In genomic region chr13:30978981-30979956, GRCh38 we compare ENCODE assay signal across 9 cellular contexts. TPM values are rescaled to one million over a fixed set of nuclear protein-coding genes. Genes with fewer than 3 reads are reported as not detected.
DNase-seq lines count a peak whose midpoint lies in the region; ATAC-seq and TF ChIP-seq lines count a peak whose summit lies in the region.
"Had no signal": no experiment of that assay in that cellular context is flagged by ENCODE, and none has a peak within 500 bp of the region (broad histone marks: within the 10 kb centered on the region; RNA-seq: fewer than 3 reads in every experiment).

No MANE protein-coding gene starts in this region.

- 72% methylated on average over 15 of the region's 15 CpGs for WGBS in prostate gland

- no peaks in the 10 kb centered on the region for H3K4me1 Mint-ChIP-seq in activated CD4-positive, alpha-beta T cell treated with anti-CD3 and anti-CD28 coated beads, Interleukin-2, amount 10 ng/mL, durations not matched to agents 7 days and 5 days

- H3K4me1 ChIP-seq in parathyroid adenoma = no peaks in the 10 kb centered on the region
- H3K4me1 ChIP-seq in prostate gland (replicated peaks) = no peaks in the 10 kb centered on the region

- H3K79me2 ChIP-seq in parathyroid adenoma = no peaks in the 10 kb centered on the region

- CTCF ChIA-PET in activated CD4-positive, alpha-beta T cell treated with anti-CD3 and anti-CD28 coated beads, Interleukin-2, amount 10 ng/mL, durations not matched to agents 7 days and 5 days (lab: Charles Lee) = interaction anchor here (0.7 to 2.1 kb wide), 7 partner anchors 13 to 74 kb away, joined by 3 to 7 read pairs (median 4); no protein-coding TSS in a partner anchor

- POLR2A ChIA-PET in activated CD4-positive, alpha-beta T cell treated with anti-CD3 and anti-CD28 coated beads, Interleukin-2, amount 10 ng/mL, durations not matched to agents 7 days and 5 days (lab: Charles Lee) = interaction anchor here (1.2 kb wide), 1 partner anchor 65 kb away, joined by 3 read pairs; no protein-coding TSS in a partner anchor

- no peaks in the 10 kb centered on the region for H3K9me3 Mint-ChIP-seq in activated CD4-positive, alpha-beta T cell treated with anti-CD3 and anti-CD28 coated beads, Interleukin-2, amount 10 ng/mL, durations not matched to agents 7 days and 5 days

- DNase-seq in HT-29 (ENCODE audit: low spot score) (peak; percentile 76), epithelial cell of esophagus (ENCODE audit: low read depth) (peak; percentile 29), prostate gland (ENCODE audit: low spot score) (no peak)
- peak; percentile 48 for DNase-seq in activated CD4-positive, alpha-beta T cell treated with anti-CD3 and anti-CD28 coated beads, Interleukin-2, amount 10 ng/mL, durations not matched to agents 7 days and 5 days

- no peak overlapping the region for H3K4me3 ChIP-seq in epithelial cell of esophagus (ENCODE audit: low read length)
- no peak overlapping the region for H3K4me3 ChIP-seq in parathyroid adenoma (ENCODE audit: low read depth, low read length)
- no peak overlapping the region for H3K4me3 ChIP-seq in prostate gland

- H3K27ac ChIP-seq in C4-2B (no peak overlapping the region), parathyroid adenoma (no peak overlapping the region), prostate gland (no peak overlapping the region)
- H3K27ac ChIP-seq: epithelial cell of prostate had no signal

- no peak overlapping the region for H3K4me3 Mint-ChIP-seq in activated CD4-positive, alpha-beta T cell treated with anti-CD3 and anti-CD28 coated beads, Interleukin-2, amount 10 ng/mL, durations not matched to agents 7 days and 5 days

- H3K4me2 ChIP-seq in parathyroid adenoma (ENCODE audit: low read length) = no peak overlapping the region

- H3K36me3 Mint-ChIP-seq in activated CD4-positive, alpha-beta T cell treated with anti-CD3 and anti-CD28 coated beads, Interleukin-2, amount 10 ng/mL, durations not matched to agents 7 days and 5 days (ENCODE audit: low read depth) = no peaks in the 10 kb centered on the region

- TF ChIP-seq POLR2A in prostate gland (IDR thresholded peaks at IDR 0.05) = no peak

- H3K27me3 Mint-ChIP-seq in activated CD4-positive, alpha-beta T cell treated with anti-CD3 and anti-CD28 coated beads, Interleukin-2, amount 10 ng/mL, durations not matched to agents 7 days and 5 days = peaks cover 41% of the 10 kb centered on the region

- no peak for ATAC-seq in GM19351 (IDR thresholded peaks at IDR 0.05; ENCODE audit: unreplicated experiment)
- no peak for ATAC-seq in HG02840 (IDR thresholded peaks at IDR 0.05; ENCODE audit: low FRiP score, unreplicated experiment)

- H3K27me3 ChIP-seq in parathyroid adenoma (ENCODE audit: control insufficient read depth, insufficient read depth, low read length) (no peaks in the 10 kb centered on the region), prostate gland (replicated peaks; ENCODE audit: insufficient read depth) (no peaks in the 10 kb centered on the region)

- H2AFZ ChIP-seq in parathyroid adenoma = no peak overlapping the region

- H3K36me3 ChIP-seq in parathyroid adenoma (ENCODE audit: control insufficient read depth, insufficient read depth, low read length) (no peaks in the 10 kb centered on the region), prostate gland (no peaks in the 10 kb centered on the region)

- intact Hi-C loops in prostate gland (cut with DNase I) = no loop called here

- no peak overlapping the region for H3K9ac ChIP-seq in parathyroid adenoma

- H3K9me3 ChIP-seq in parathyroid adenoma (ENCODE audit: control insufficient read depth, low read length) (no peaks in the 10 kb centered on the region), prostate gland (no peaks in the 10 kb centered on the region)

- no peak overlapping the region for H3K27ac Mint-ChIP-seq in activated CD4-positive, alpha-beta T cell treated with anti-CD3 and anti-CD28 coated beads, Interleukin-2, amount 10 ng/mL, durations not matched to agents 7 days and 5 days

- TF ChIP-seq CTCF in C4-2B (conservative IDR thresholded peaks at IDR 0.05) (peak; percentile 100), epithelial cell of esophagus (IDR thresholded peaks at IDR 0.05; ENCODE audit: insufficient read depth, low read depth, low read length, missing control alignments) (peak; percentile 57), parathyroid adenoma (IDR thresholded peaks at IDR 0.05) (peak; percentile 59), prostate gland (IDR thresholded peaks at IDR 0.05) (no peak)

RNA-seq across cellular contexts. Expression of gene TEX26, which starts 46.8 kb away (rescaled TPM):
- not detected in 2 replicates for total RNA-seq in HT-29 (2014; rRNA removed; shearing (Covaris generic))
- not detected for total RNA-seq in activated CD4-positive, alpha-beta T cell treated with anti-CD3 and anti-CD28 coated beads, Interleukin-2, amount 10 ng/mL, durations not matched to agents 7 days and 5 days
- total RNA-seq in prostate gland = not detected

Comparison
In these comparisons a context has a peak if more than half of its experiments do, and no peak if none do; other contexts are left out.
1. CTCF ChIP-seq: peak in C4-2B (single experiment), epithelial cell of esophagus (single experiment) and parathyroid adenoma (single experiment); none in prostate gland (0 of 4).